1 cellular context compared by ENCODE assay signal in genomic region chrX:107718156-107718621, GRCh38.
TF ChIP-seq lines count a peak whose summit lies in the region.

No MANE protein-coding gene starts in this region.

TF ChIP-seq in HCT116, 20 proteins besides CTCF, POLR2A, EP300 and RAD21 (continued from another document):
- TF ChIP-seq ELF1 (IDR thresholded peaks at IDR 0.05; ENCODE audit: borderline replicate concordance, low read depth) (no peak), CEBPB (IDR thresholded peaks at IDR 0.05; ENCODE audit: low read depth) (no peak), EZH2 (IDR thresholded peaks at IDR 0.05) (no peak), ATF3 (IDR thresholded peaks at IDR 0.05) (no peak), SP1 (IDR thresholded peaks at IDR 0.05; ENCODE audit: low read depth) (no peak), ZBTB33 (IDR thresholded peaks at IDR 0.05; ENCODE audit: extremely low read depth, insufficient replicate concordance, low read length) (no peak)
